Comparison of ENCODE assay signal across 31 cellular contexts in genomic region chrX:44096666-44097065, GRCh38.
"Had no signal": no experiment of that assay in that cellular context is flagged by ENCODE, and none has a peak within 500 bp of the region (broad histone marks: within the 10 kb centered on the region; RNA-seq: fewer than 3 reads in every experiment).

No MANE protein-coding gene starts in this region.

- H3K9me3 ChIP-seq: MG63 had no signal

- H3K36me3 ChIP-seq: MG63 had no signal

- H3K27me3 ChIP-seq: MG63 had no signal

- H3K4me3 ChIP-seq: MG63 had no signal

- DNase-seq: Karpas-422, Kasumi-1, MG63, MM.1S, MV-4-11, NCI-H1048, NCI-H1092, NCI-H1092 treated with DMSO at 0.1 percent for 48 hours, NCI-H1105, NCI-H1105 treated with DMSO at 0.1 percent for 48 hours, NCI-H1417, NCI-H1417 treated with DMSO at 0.1 percent for 48 hours, NCI-H1436, NCI-H1436 treated with DMSO at 0.1 percent for 48 hours, NCI-H146, NCI-H1694, NCI-H1694 treated with DMSO at 0.1 percent for 48 hours, NCI-H187, NCI-H187 treated with DMSO at 0.1 percent for 48 hours, NCI-H1930, NCI-H2081 treated with DMSO at 0.1 percent for 48 hours, NCI-H2107, NCI-H2171, NCI-H2171 treated with DMSO at 0.1 percent for 48 hours, NCI-H2227 treated with DMSO at 0.1 percent for 48 hours, NCI-H226, NCI-H345, NCI-H446, NCI-H446 treated with DMSO at 0.1 percent for 48 hours, NCI-H510A, NCI-H510A treated with DMSO at 0.1 percent for 48 hours had no signal
